In the genomic region with DNA sequence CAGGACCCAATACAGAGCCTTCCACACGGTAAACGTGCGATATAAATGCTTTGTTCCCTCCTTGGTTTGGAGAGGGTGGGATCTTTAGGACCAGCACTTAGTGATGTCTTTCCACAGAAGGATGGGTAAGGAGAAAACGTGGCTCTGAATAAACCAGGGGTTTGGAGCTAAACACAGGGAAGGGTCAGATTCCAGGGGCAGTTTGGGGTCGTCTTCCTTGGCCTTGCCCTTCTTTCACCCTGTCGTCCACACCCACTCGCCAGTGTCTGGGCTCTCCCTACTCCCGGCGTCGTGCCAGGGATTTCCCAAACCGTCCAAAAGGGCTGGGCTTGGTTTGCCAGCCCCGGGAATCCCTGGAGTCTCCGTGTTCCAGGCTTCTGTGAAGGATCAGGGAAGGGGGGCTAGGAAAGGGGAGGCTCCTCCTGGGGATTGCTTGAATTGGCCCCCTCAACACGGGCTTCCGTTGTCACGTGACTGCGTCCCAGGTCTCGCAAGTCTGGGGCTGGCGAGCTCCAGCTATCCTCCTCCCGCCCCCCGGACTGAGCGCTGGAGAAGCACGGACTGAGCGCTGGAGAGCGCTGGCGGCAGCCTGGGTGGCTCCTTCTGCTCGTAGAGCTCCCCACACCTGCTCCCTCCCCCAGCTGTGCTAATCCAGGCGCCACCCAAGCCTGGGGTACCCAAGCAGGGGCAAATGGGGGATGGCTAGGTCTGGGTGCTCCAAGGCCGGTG, we compare ENCODE assay signal across 8 cellular contexts. TPM values are rescaled to one million over a fixed set of nuclear protein-coding genes. Genes with fewer than 3 reads are reported as not detected.
A peak's percentile ranks its signal among the peaks of the same experiment; 100 is the strongest.
DNase-seq lines count a peak whose midpoint lies in the region; ATAC-seq and TF ChIP-seq lines count a peak whose summit lies in the region.

No MANE protein-coding gene starts in this region.

- no peaks in the 10 kb centered on the region for H3K27me3 Mint-ChIP-seq in activated T-cell treated with anti-CD3 and anti-CD28 coated beads, Interleukin-2, amount 50 U/mL, for 24 hours

- peak overlapping the region; percentile 62 for H3K4me3 Mint-ChIP-seq in activated T-cell treated with anti-CD3 and anti-CD28 coated beads, Interleukin-2, amount 50 U/mL, for 24 hours

- peaks cover 84% of the 10 kb centered on the region for H3K4me1 Mint-ChIP-seq in activated T-cell treated with anti-CD3 and anti-CD28 coated beads, Interleukin-2, amount 50 U/mL, for 24 hours (ENCODE audit: low read depth)

- ATAC-seq in HG02610 (IDR thresholded peaks at IDR 0.05; ENCODE audit: unreplicated experiment) (peak; percentile 6), omental fat pad (ENCODE audit: low FRiP score) (peak; percentile 37), HG03571 (IDR thresholded peaks at IDR 0.05; ENCODE audit: unreplicated experiment) (no peak)

- intact Hi-C loops in cardiac septum (cut with DNase I), result loop anchor here (1.0 kb wide), 2 partner anchors 39 to 125 kb away; partner anchors contain the start of gene FKBP5

- no peak for DNase-seq in activated T-cell treated with anti-CD3 and anti-CD28 coated beads, Interleukin-2, amount 50 U/mL, for 24 hours
- DNase-seq in activated T-cell treated with anti-CD3 and anti-CD28 coated beads for 4 hours (no peak), NCI-H2227 treated with DMSO at 0.1 percent for 48 hours (lab: John Stamatoyannopoulos, UW) (peak; percentile 84), amniotic epithelial cell (ENCODE audit: low read depth) (peak; percentile 95), cardiac septum (ENCODE audit: low spot score) (peak; percentile 83), omental fat pad (ENCODE audit: low spot score) (peak; percentile 68)

- no peaks in the 10 kb centered on the region for H3K9me3 Mint-ChIP-seq in activated T-cell treated with anti-CD3 and anti-CD28 coated beads, Interleukin-2, amount 50 U/mL, for 24 hours

- no peak for TF ChIP-seq CTCF in omental fat pad (IDR thresholded peaks at IDR 0.05)

- H3K27ac Mint-ChIP-seq in activated T-cell treated with anti-CD3 and anti-CD28 coated beads, Interleukin-2, amount 50 U/mL, for 24 hours, result peak overlapping the region; percentile 88

- no peaks in the 10 kb centered on the region for H3K36me3 Mint-ChIP-seq in activated T-cell treated with anti-CD3 and anti-CD28 coated beads, Interleukin-2, amount 50 U/mL, for 24 hours (ENCODE audit: low read depth)

RNA-seq across cellular contexts. Expression of gene ARMC12, which starts 9.5 kb away (rescaled TPM):
- total RNA-seq in cardiac septum, result 0.22 TPM
- total RNA-seq in omental fat pad, result 1 to 10 TPM in 2 of 4 donors, under 1 TPM in 1, not detected in 1; 0.69 to 3.2 (median 1.2) TPM

RNA-seq across cellular contexts. Expression of gene FKBP5, which starts 38.7 kb away (rescaled TPM):
- total RNA-seq in cardiac septum, result 29.7 TPM
- 100 to 1,000 TPM; 257 to 722 (median 366) TPM for total RNA-seq in omental fat pad

RNA-seq across cellular contexts. Expression of gene CLPSL2, which starts 49.0 kb away (rescaled TPM):
- total RNA-seq in cardiac septum (not detected), omental fat pad (not detected)

RNA-seq across cellular contexts. Expression of gene CLPSL1, which starts 53.4 kb away (rescaled TPM):
- total RNA-seq in cardiac septum (not detected), omental fat pad (not detected)

Comparison
In these comparisons a context has a peak if more than half of its experiments do, and no peak if none do; other contexts are left out.
1. DNase-seq: peak in NCI-H2227 treated with DMSO at 0.1 percent for 48 hours (single experiment), amniotic epithelial cell (single experiment), cardiac septum (single experiment) and omental fat pad (single experiment); none in activated T-cell treated with anti-CD3 and anti-CD28 coated beads, Interleukin-2, amount 50 U/mL, for 24 hours (single experiment) and activated T-cell treated with anti-CD3 and anti-CD28 coated beads for 4 hours (single experiment).